13 cellular contexts compared by ENCODE assay signal in the genomic region with DNA sequence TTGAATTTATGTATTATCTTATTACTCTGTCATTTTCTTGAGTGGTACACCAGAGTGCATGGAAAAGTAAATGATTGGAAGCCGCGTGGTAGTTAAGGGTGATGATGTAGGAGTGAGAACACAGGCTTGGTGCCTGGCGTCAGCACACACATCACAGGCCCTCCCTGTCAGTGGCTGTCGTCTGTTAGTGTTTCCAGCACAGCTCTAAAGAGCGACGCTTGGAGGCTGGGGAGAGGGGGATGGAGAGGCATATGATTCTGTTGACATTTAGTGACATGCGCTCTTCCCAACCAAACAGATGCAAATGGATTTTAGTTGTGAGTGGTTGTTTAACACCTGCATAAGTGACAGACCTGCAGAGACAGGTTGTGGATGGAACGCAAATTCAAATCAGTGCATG.
"Had no signal": no experiment of that assay in that cellular context is flagged by ENCODE, and none has a peak within 500 bp of the region (broad histone marks: within the 10 kb centered on the region; RNA-seq: fewer than 3 reads in every experiment).

No MANE protein-coding gene starts in this region.

- H3K27me3 ChIP-seq: heart left ventricle, sigmoid colon had no signal

- H3K36me3 ChIP-seq: heart left ventricle, sigmoid colon had no signal

- H3K27ac ChIP-seq: heart left ventricle, sigmoid colon had no signal

- H3K4me3 ChIP-seq: heart left ventricle, sigmoid colon had no signal

- FAIRE-seq: astrocyte, colon, endothelial cell of umbilical vein had no signal

- DNase-seq: activated CD4-positive, alpha-beta T cell treated with anti-CD3 and anti-CD28 coated beads for 48 hours; activated CD8-positive, alpha-beta memory T cell treated with anti-CD3 and anti-CD28 coated beads for 24 hours; activated naive CD4-positive, alpha-beta T cell treated with anti-CD3 and anti-CD28 coated beads for 36 hours; foreskin melanocyte; heart left ventricle; left ventricle myocardium superior; sigmoid colon; stimulated activated CD4-positive, alpha-beta T cell treated with anti-CD3 and anti-CD28 coated beads, Interleukin-2, amount 100 ng/mL, for 24 hours; stimulated activated naive B cell treated with anti-CD40 and anti-IgM and Interleukin-4, amounts not matched to agents 10 μg/mL and 1 μg/mL and 100 μg/mL, for 72 hours; trophoblast cell had no signal

- H3K4me1 ChIP-seq: sigmoid colon had no signal

- H3K9me3 ChIP-seq: heart left ventricle, sigmoid colon had no signal
